In genomic region chr1:203364013-203364730, GRCh38 we compare ENCODE assay signal across 1 cellular context.
TF ChIP-seq lines count a peak whose summit lies in the region.

No MANE protein-coding gene starts in this region.

TF ChIP-seq in K562, 482 proteins besides CTCF, POLR2A, EP300 and RAD21 (continues in another document):
- TF ChIP-seq, protein P1, sequence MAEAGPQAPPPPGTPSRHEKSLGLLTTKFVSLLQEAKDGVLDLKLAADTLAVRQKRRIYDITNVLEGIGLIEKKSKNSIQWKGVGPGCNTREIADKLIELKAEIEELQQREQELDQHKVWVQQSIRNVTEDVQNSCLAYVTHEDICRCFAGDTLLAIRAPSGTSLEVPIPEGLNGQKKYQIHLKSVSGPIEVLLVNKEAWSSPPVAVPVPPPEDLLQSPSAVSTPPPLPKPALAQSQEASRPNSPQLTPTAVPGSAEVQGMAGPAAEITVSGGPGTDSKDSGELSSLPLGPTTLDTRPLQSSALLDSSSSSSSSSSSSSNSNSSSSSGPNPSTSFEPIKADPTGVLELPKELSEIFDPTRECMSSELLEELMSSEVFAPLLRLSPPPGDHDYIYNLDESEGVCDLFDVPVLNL (CRISPR knock-in tag; IDR thresholded peaks at IDR 0.05; ENCODE audit: low read depth): no peak
- TF ChIP-seq CXXC5 (CRISPR knock-in tag; IDR thresholded peaks at IDR 0.05): peak; percentile 61
- no peak for TF ChIP-seq PHF20 (IDR thresholded peaks at IDR 0.05; ENCODE audit: partially characterized antibody)
- TF ChIP-seq EP400 (IDR thresholded peaks at IDR 0.05): no peak
- TF ChIP-seq, protein P2, sequence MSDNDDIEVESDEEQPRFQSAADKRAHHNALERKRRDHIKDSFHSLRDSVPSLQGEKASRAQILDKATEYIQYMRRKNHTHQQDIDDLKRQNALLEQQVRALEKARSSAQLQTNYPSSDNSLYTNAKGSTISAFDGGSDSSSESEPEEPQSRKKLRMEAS (CRISPR knock-in tag; IDR thresholded peaks at IDR 0.05): peak; percentile 45; the same call in 1 of the 2 replicates
- no peak for TF ChIP-seq PHF8 (IDR thresholded peaks at IDR 0.05; ENCODE audit: borderline replicate concordance, low read length)
- no peak for TF ChIP-seq ZNF79 (CRISPR knock-in tag; IDR thresholded peaks at IDR 0.05; ENCODE audit: low read depth)
- TF ChIP-seq SMC3 (conservative IDR thresholded peaks at IDR 0.05; ENCODE audit: insufficient read depth, low read depth, low read length): no peak
- TF ChIP-seq CBFA2T3 (IDR thresholded peaks at IDR 0.05): peak; percentile 35; the same call in 1 of the 2 replicates
- TF ChIP-seq HSF4 (CRISPR knock-in tag; IDR thresholded peaks at IDR 0.05; ENCODE audit: borderline replicate concordance): no peak
- no peak for TF ChIP-seq FOXP4 (CRISPR knock-in tag; IDR thresholded peaks at IDR 0.05; ENCODE audit: borderline replicate concordance)
- TF ChIP-seq CTBP1 (IDR thresholded peaks at IDR 0.05; ENCODE audit: borderline replicate concordance): 0 out of 2 replicates have a peak, but pooled peaks have one; percentile 41
- no peak for TF ChIP-seq TBP (optimal IDR thresholded peaks at IDR 0.05; ENCODE audit: low read depth, low read length)
- no peak for TF ChIP-seq HNRNPH1 (optimal IDR thresholded peaks at IDR 0.05; ENCODE audit: low read depth, low read length)
- TF ChIP-seq CREB3 (tag; conservative IDR thresholded peaks at IDR 0.05; ENCODE audit: low read depth): 0 out of 2 replicates have a peak, but pooled peaks have one; percentile 26
- TF ChIP-seq ARHGAP35 (IDR thresholded peaks at IDR 0.05; ENCODE audit: partially characterized antibody): no peak
- TF ChIP-seq RFX7 (CRISPR knock-in tag; IDR thresholded peaks at IDR 0.05): no peak
- TF ChIP-seq, protein P3, sequence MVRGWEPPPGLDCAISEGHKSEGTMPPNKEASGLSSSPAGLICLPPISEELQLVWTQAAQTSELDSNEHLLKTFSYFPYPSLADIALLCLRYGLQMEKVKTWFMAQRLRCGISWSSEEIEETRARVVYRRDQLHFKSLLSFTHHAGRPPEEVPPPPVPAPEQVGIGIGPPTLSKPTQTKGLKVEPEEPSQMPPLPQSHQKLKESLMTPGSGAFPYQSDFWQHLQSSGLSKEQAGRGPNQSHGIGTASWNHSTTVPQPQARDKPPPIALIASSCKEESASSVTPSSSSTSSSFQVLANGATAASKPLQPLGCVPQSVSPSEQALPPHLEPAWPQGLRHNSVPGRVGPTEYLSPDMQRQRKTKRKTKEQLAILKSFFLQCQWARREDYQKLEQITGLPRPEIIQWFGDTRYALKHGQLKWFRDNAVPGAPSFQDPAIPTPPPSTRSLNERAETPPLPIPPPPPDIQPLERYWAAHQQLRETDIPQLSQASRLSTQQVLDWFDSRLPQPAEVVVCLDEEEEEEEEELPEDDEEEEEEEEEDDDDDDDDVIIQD (CRISPR knock-in tag; IDR thresholded peaks at IDR 0.05): no peak
- no peak for TF ChIP-seq POLR2G (IDR thresholded peaks at IDR 0.05; ENCODE audit: low read depth, low read length)
- no peak for TF ChIP-seq RBM14 (IDR thresholded peaks at IDR 0.05; ENCODE audit: borderline replicate concordance, insufficient read depth, low read depth, low read length)
- no peak for TF ChIP-seq CREB1 (IDR thresholded peaks at IDR 0.05)
- TF ChIP-seq CREB1 (CRISPR knock-in tag; IDR thresholded peaks at IDR 0.05): no peak
- TF ChIP-seq, protein P4, sequence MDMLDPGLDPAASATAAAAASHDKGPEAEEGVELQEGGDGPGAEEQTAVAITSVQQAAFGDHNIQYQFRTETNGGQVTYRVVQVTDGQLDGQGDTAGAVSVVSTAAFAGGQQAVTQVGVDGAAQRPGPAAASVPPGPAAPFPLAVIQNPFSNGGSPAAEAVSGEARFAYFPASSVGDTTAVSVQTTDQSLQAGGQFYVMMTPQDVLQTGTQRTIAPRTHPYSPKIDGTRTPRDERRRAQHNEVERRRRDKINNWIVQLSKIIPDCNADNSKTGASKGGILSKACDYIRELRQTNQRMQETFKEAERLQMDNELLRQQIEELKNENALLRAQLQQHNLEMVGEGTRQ (CRISPR knock-in tag; IDR thresholded peaks at IDR 0.05): peak; percentile 61
- no peak for TF ChIP-seq LEF1 (IDR thresholded peaks at IDR 0.05)
- TF ChIP-seq SMARCE1 (IDR thresholded peaks at IDR 0.05): no peak
- peak; percentile 89 to 90 for TF ChIP-seq NRF1 (conservative IDR thresholded peaks at IDR 0.05 in 1 of 2, IDR thresholded peaks at IDR 0.05 in 1 of 2)
- TF ChIP-seq TRIM28 (IDR thresholded peaks at IDR 0.05): no peak
- TF ChIP-seq MCM5 (IDR thresholded peaks at IDR 0.05; ENCODE audit: low read depth): no peak
- no peak for TF ChIP-seq ZNF507 (tag; conservative IDR thresholded peaks at IDR 0.05)
- no peak for TF ChIP-seq PRMT5 (CRISPR knock-in tag; IDR thresholded peaks at IDR 0.05)
- TF ChIP-seq RBM34 (IDR thresholded peaks at IDR 0.05; ENCODE audit: borderline replicate concordance, insufficient read depth, low read length): no peak
- TF ChIP-seq TCFL5 (CRISPR knock-in tag; conservative IDR thresholded peaks at IDR 0.05): no peak
- TF ChIP-seq ZNF217 (CRISPR knock-in tag; IDR thresholded peaks at IDR 0.05): no peak
- no peak for TF ChIP-seq THRB (CRISPR knock-in tag; conservative IDR thresholded peaks at IDR 0.05)
- TF ChIP-seq MEIS2 (IDR thresholded peaks at IDR 0.05; ENCODE audit: partially characterized antibody): peak; percentile 32
- TF ChIP-seq, protein P5, sequence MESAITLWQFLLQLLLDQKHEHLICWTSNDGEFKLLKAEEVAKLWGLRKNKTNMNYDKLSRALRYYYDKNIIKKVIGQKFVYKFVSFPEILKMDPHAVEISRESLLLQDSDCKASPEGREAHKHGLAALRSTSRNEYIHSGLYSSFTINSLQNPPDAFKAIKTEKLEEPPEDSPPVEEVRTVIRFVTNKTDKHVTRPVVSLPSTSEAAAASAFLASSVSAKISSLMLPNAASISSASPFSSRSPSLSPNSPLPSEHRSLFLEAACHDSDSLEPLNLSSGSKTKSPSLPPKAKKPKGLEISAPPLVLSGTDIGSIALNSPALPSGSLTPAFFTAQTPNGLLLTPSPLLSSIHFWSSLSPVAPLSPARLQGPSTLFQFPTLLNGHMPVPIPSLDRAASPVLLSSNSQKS (CRISPR knock-in tag; IDR thresholded peaks at IDR 0.05): no peak
- no peak for TF ChIP-seq TAF15 (IDR thresholded peaks at IDR 0.05; ENCODE audit: low read depth, low read length)
- TF ChIP-seq, protein P6, sequence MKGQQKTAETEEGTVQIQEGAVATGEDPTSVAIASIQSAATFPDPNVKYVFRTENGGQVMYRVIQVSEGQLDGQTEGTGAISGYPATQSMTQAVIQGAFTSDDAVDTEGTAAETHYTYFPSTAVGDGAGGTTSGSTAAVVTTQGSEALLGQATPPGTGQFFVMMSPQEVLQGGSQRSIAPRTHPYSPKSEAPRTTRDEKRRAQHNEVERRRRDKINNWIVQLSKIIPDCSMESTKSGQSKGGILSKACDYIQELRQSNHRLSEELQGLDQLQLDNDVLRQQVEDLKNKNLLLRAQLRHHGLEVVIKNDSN (CRISPR knock-in tag; IDR thresholded peaks at IDR 0.05): peak; percentile 46
- TF ChIP-seq ELF2 (CRISPR knock-in tag; IDR thresholded peaks at IDR 0.05): no peak
- no peak for TF ChIP-seq ASH1L (IDR thresholded peaks at IDR 0.05; ENCODE audit: borderline replicate concordance, low read depth, partially characterized antibody)
- no peak for TF ChIP-seq ZKSCAN8 (CRISPR knock-in tag; IDR thresholded peaks at IDR 0.05)
- peak; percentile 79 for TF ChIP-seq MYC (IDR thresholded peaks at IDR 0.05; ENCODE audit: low read depth, low read length)
- TF ChIP-seq MYC (CRISPR knock-in tag; IDR thresholded peaks at IDR 0.05; ENCODE audit: borderline replicate concordance, low read depth): no peak
- peak; percentile 98 for TF ChIP-seq L3MBTL2 (IDR thresholded peaks at IDR 0.05)
- TF ChIP-seq MEF2A (IDR thresholded peaks at IDR 0.05; ENCODE audit: control insufficient read depth, low read depth, low read length): no peak
- no peak for TF ChIP-seq BCOR (IDR thresholded peaks at IDR 0.05)
- no peak for TF ChIP-seq GATAD2B (IDR thresholded peaks at IDR 0.05; ENCODE audit: borderline replicate concordance)
- no peak for TF ChIP-seq POLR3A (IDR thresholded peaks at IDR 0.05; ENCODE audit: borderline replicate concordance, extremely low read depth, insufficient read depth, insufficient read length)
- TF ChIP-seq ZNF224 (CRISPR knock-in tag; IDR thresholded peaks at IDR 0.05): no peak
- TF ChIP-seq CBFA2T2 (conservative IDR thresholded peaks at IDR 0.05): 0 out of 2 replicates have a peak, but pooled peaks have one; percentile 10
- no peak for TF ChIP-seq ZC3H11A (IDR thresholded peaks at IDR 0.05; ENCODE audit: low read depth, low read length)
- no peak for TF ChIP-seq ZC3H4 (CRISPR knock-in tag; IDR thresholded peaks at IDR 0.05; ENCODE audit: borderline replicate concordance)
- TF ChIP-seq RBM39 (optimal IDR thresholded peaks at IDR 0.05; ENCODE audit: low read depth, low read length): no peak
- no peak for TF ChIP-seq CBX3 (IDR thresholded peaks at IDR 0.05; ENCODE audit: borderline replicate concordance in 1 of 2, low read length in 2 of 2)
- TF ChIP-seq, protein P7, sequence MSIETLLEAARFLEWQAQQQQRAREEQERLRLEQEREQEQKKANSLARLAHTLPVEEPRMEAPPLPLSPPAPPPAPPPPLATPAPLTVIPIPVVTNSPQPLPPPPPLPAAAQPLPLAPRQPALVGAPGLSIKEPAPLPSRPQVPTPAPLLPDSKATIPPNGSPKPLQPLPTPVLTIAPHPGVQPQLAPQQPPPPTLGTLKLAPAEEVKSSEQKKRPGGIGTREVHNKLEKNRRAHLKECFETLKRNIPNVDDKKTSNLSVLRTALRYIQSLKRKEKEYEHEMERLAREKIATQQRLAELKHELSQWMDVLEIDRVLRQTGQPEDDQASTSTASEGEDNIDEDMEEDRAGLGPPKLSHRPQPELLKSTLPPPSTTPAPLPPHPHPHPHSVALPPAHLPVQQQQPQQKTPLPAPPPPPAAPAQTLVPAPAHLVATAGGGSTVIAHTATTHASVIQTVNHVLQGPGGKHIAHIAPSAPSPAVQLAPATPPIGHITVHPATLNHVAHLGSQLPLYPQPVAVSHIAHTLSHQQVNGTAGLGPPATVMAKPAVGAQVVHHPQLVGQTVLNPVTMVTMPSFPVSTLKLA (conservative IDR thresholded peaks at IDR 0.05): peak; percentile 45 to 70
- TF ChIP-seq, protein P8, sequence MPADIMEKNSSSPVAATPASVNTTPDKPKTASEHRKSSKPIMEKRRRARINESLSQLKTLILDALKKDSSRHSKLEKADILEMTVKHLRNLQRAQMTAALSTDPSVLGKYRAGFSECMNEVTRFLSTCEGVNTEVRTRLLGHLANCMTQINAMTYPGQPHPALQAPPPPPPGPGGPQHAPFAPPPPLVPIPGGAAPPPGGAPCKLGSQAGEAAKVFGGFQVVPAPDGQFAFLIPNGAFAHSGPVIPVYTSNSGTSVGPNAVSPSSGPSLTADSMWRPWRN (IDR thresholded peaks at IDR 0.05; ENCODE audit: low read depth): peak; percentile 39; the same call in 1 of the 2 replicates
- TF ChIP-seq HMG20A (CRISPR knock-in tag; conservative IDR thresholded peaks at IDR 0.05): no peak
- TF ChIP-seq U2AF1 (optimal IDR thresholded peaks at IDR 0.05; ENCODE audit: low read depth, low read length): no peak
- no peak for TF ChIP-seq STAT6 (CRISPR knock-in tag; IDR thresholded peaks at IDR 0.05)
